In the genomic region with DNA sequence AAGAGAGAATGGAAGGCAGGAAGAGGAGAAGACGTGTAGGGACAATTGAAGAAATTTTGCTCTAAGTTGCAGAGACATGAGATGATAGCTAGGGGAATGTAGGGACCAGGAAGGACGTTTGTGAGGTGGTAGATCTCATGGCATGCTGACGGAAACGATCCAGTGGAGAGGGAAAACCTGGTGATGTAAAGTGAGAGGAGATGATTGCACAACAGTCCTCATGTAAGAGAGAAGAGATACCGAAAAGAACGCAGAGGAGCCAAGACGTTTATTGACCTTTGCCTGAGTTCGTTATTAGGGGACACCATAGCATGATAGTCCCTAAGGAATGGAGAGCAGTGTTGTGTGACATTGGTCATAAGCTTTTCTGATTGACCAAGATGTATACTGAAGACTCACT, we compare ENCODE assay signal across 22 cellular contexts. TPM values are rescaled to one million over a fixed set of nuclear protein-coding genes. Genes with fewer than 3 reads are reported as not detected.
DNase-seq lines count a peak whose midpoint lies in the region; ATAC-seq, FAIRE-seq and TF ChIP-seq lines count a peak whose summit lies in the region.
"Had no signal": no experiment of that assay in that cellular context is flagged by ENCODE, and none has a peak within 500 bp of the region (broad histone marks: within the 10 kb centered on the region; RNA-seq: fewer than 3 reads in every experiment).

No MANE protein-coding gene starts in this region.

- CTCF ChIA-PET in CD4-positive, alpha-beta memory T cell (lab: Charles Lee; ENCODE audit: partially characterized antibody): interaction anchor here (0.6 to 1.1 kb wide), 2 partner anchors 183 to 333 kb away, joined by 3 read pairs; no protein-coding TSS in a partner anchor

- H3K4me3 Mint-ChIP-seq in CD4-positive, alpha-beta memory T cell: no peak overlapping the region
- H3K4me3 Mint-ChIP-seq: CD14-positive monocyte; CD4-positive, alpha-beta T cell; GM23338; H9 had no signal

- H3K79me2 ChIP-seq in DND-41 (ENCODE audit: insufficient read depth, low read length): peaks cover 66% of the 10 kb centered on the region

- H3K9me3 ChIP-seq in DND-41 (ENCODE audit: insufficient read depth, low read length, severe bottlenecking) (no peaks in the 10 kb centered on the region), psoas muscle (no peaks in the 10 kb centered on the region)
- H3K9me3 ChIP-seq in CD4-positive, alpha-beta memory T cell (ENCODE audit: control insufficient read depth in 1 of 2, low read length in 2 of 2): no peaks in the 10 kb centered on the region
- H3K9me3 ChIP-seq: BE2C had no signal

- no peaks in the 10 kb centered on the region for H3K9me3 Mint-ChIP-seq in CD4-positive, alpha-beta memory T cell
- H3K9me3 Mint-ChIP-seq: CD4-positive, alpha-beta T cell; GM23338; H9 had no signal

- POLR2A ChIA-PET in CD4-positive, alpha-beta memory T cell (lab: Charles Lee; ENCODE audit: partially characterized antibody): interaction anchor here (1.5 kb wide), 1 partner anchor 55 kb away, joined by 4 read pairs; a partner anchor contains a TSS

- DNase-seq in DND-41 (no peak), bronchial epithelial cell (ENCODE audit: low read depth) (no peak), psoas muscle (no peak), Ammon's horn (ENCODE audit: low spot score) (no peak)
- DNase-seq in CD4-positive, alpha-beta memory T cell: no peak
- DNase-seq: BE2C; Calu3; CD4-positive, alpha-beta T cell; COR-L47; DMS153; EL; GDM1; H9 had no signal

- WGBS in psoas muscle, 3 donors: 34 to 47% (median 41%) methylated on average over 8 of the region's 8 CpGs

- no peak for TF ChIP-seq CTCF in DND-41 (IDR thresholded peaks at IDR 0.05; ENCODE audit: borderline replicate concordance, extremely low read depth, low read length, poor library complexity, severe bottlenecking)
- no peak for TF ChIP-seq CTCF in bronchial epithelial cell (IDR thresholded peaks at IDR 0.05; ENCODE audit: insufficient read depth, low read length, severe bottlenecking)
- TF ChIP-seq CTCF in psoas muscle (IDR thresholded peaks at IDR 0.05): no peak

- H3K36me3 Mint-ChIP-seq in CD4-positive, alpha-beta memory T cell: peaks cover 21 to 36% of the 10 kb centered on the region in 2 donors

- H3K4me2 ChIP-seq in DND-41 (ENCODE audit: insufficient read depth, low read length): no peak overlapping the region
- H3K4me2 ChIP-seq: BLaER1 treated with 17β-estradiol and CSF1 and Interleukin-3, amounts not matched to agents 10 nM and 100 nM; GM23338 had no signal

- peaks cover 6 to 10% (median 7%) of the 10 kb centered on the region in 4 donors for H3K4me1 Mint-ChIP-seq in CD4-positive, alpha-beta memory T cell
- H3K4me1 Mint-ChIP-seq: CD14-positive monocyte, GM23338, H9 had no signal

- no peak for ATAC-seq in DND-41 (ENCODE audit: insufficient read depth, low read depth)
- ATAC-seq in psoas muscle: peak; percentile 78 to 84 (median 80)
- ATAC-seq in GM21723 (IDR thresholded peaks at IDR 0.05; ENCODE audit: unreplicated experiment): no peak
- ATAC-seq: GM12878, GM23338, HCT116 had no signal

- H3K36me3 ChIP-seq in DND-41 (ENCODE audit: insufficient read depth, low read length) (peaks cover 56% of the 10 kb centered on the region), bronchial epithelial cell (ENCODE audit: control insufficient read depth, insufficient read depth, low read length) (peaks cover 7% of the 10 kb centered on the region), psoas muscle (ENCODE audit: insufficient read depth in 1 of 2, low read depth in 1 of 2) (peaks cover 0 to 32% of the 10 kb centered on the region in 2 donors)
- H3K36me3 ChIP-seq in CD4-positive, alpha-beta memory T cell (ENCODE audit: insufficient read depth, low read length): peaks cover 22% of the 10 kb centered on the region

- H3K9ac ChIP-seq in DND-41 (ENCODE audit: low read depth, low read length): no peak overlapping the region
- H3K9ac ChIP-seq: BLaER1 treated with 17β-estradiol and CSF1 and Interleukin-3, amounts not matched to agents 10 nM and 100 nM had no signal

- H4K20me1 ChIP-seq in DND-41 (ENCODE audit: insufficient read depth, low read length): no peaks in the 10 kb centered on the region

- no peaks in the 10 kb centered on the region for H3K27me3 Mint-ChIP-seq in CD4-positive, alpha-beta memory T cell
- H3K27me3 Mint-ChIP-seq: CD4-positive, alpha-beta T cell had no signal

- H3K27me3 ChIP-seq in DND-41 (ENCODE audit: insufficient read depth, low read length, poor library complexity): no peaks in the 10 kb centered on the region
- H3K27me3 ChIP-seq in bronchial epithelial cell (ENCODE audit: control insufficient read depth, insufficient read depth, low read length): no peaks in the 10 kb centered on the region
- no peaks in the 10 kb centered on the region for H3K27me3 ChIP-seq in psoas muscle (ENCODE audit: insufficient read depth in 3 of 3, low read length in 2 of 3)
- H3K27me3 ChIP-seq in CD4-positive, alpha-beta memory T cell (ENCODE audit: insufficient read depth, low read length): no peaks in the 10 kb centered on the region
- H3K27me3 ChIP-seq: BE2C; BLaER1 treated with 17β-estradiol and CSF1 and Interleukin-3, amounts not matched to agents 10 nM and 100 nM had no signal

- H3K4me3 ChIP-seq in DND-41 (ENCODE audit: low read depth in 1 of 2, low read length in 2 of 2) (no peak overlapping the region), bronchial epithelial cell (ENCODE audit: low read depth, low read length) (no peak overlapping the region), psoas muscle (no peak overlapping the region)
- H3K4me3 ChIP-seq in CD4-positive, alpha-beta memory T cell (ENCODE audit: low read length in 2 of 2): no peak overlapping the region
- H3K4me3 ChIP-seq: BLaER1 treated with 17β-estradiol and CSF1 and Interleukin-3, amounts not matched to agents 10 nM and 100 nM; GM12878; GM23338 had no signal

- peak overlapping the region; percentile 53 for H3K27ac ChIP-seq in DND-41 (ENCODE audit: low read length)
- peak overlapping the region; percentile 64 for H3K27ac ChIP-seq in psoas muscle
- no peak overlapping the region for H3K27ac ChIP-seq in CD4-positive, alpha-beta memory T cell (ENCODE audit: low read depth, low read length)
- H3K27ac ChIP-seq: 22Rv1; BLaER1 treated with 17β-estradiol and CSF1 and Interleukin-3, amounts not matched to agents 10 nM and 100 nM had no signal

- intact Hi-C loops in psoas muscle (cut with DNase I): no loop called here
- intact Hi-C loops in CD4-positive, alpha-beta memory T cell (cut with micrococcal nuclease): no loop called here

- FAIRE-seq in bronchial epithelial cell (lab: Jason Lieb, UNC): peak; percentile 81
- FAIRE-seq: A204.1, GM12878, GM19239 had no signal

- no peak overlapping the region for H3K27ac Mint-ChIP-seq in CD4-positive, alpha-beta memory T cell
- H3K27ac Mint-ChIP-seq: CD14-positive monocyte; CD4-positive, alpha-beta T cell; GM23338; H9 had no signal

- H3K4me1 ChIP-seq in DND-41 (ENCODE audit: insufficient read depth, low read length): peaks cover 57% of the 10 kb centered on the region
- peaks cover 40% of the 10 kb centered on the region for H3K4me1 ChIP-seq in psoas muscle
- H3K4me1 ChIP-seq in CD4-positive, alpha-beta memory T cell (ENCODE audit: insufficient read depth, low read length): no peaks in the 10 kb centered on the region
- H3K4me1 ChIP-seq: BE2C had no signal

- no peak overlapping the region for H2AFZ ChIP-seq in DND-41 (ENCODE audit: low read depth, low read length)
- H2AFZ ChIP-seq: GM23338 had no signal

RNA-seq across cellular contexts. Expression of a gene that starts 55.3 kb away (rescaled TPM):
- total RNA-seq in bronchial epithelial cell (109 and 220 TPM in 2 replicates), psoas muscle (100 to 1,000 TPM; 113 to 167 (median 157) TPM)
- 10 to 100 TPM; 40.1 to 91.0 (median 48.4) TPM for polyA plus RNA-seq in psoas muscle
- 10 to 100 TPM; 77.5 to 79.2 TPM for total RNA-seq in CD4-positive, alpha-beta memory T cell
- 10 to 100 TPM in 1 of 2 donors, 1 to 10 TPM in 1; 4.5 to 18.7 TPM for polyA plus RNA-seq in CD4-positive, alpha-beta memory T cell

Comparison
In these comparisons a context has a peak if more than half of its experiments do, and no peak if none do; other contexts are left out.
1. ATAC-seq: peak in psoas muscle (4 of 4); none in DND-41 (single experiment) and GM21723 (single experiment).